Comparison of ENCODE assay signal across 27 cellular contexts in genomic region chr11:34004226-34004625, GRCh38.
"Had no signal": no experiment of that assay in that cellular context is flagged by ENCODE, and none has a peak within 500 bp of the region (broad histone marks: within the 10 kb centered on the region; RNA-seq: fewer than 3 reads in every experiment).

No MANE protein-coding gene starts in this region.

- H3K27me3 ChIP-seq: left lung, right atrium auricular region, right lobe of liver, stomach, testis, thyroid gland, upper lobe of left lung, vagina had no signal

- FAIRE-seq: islet of Langerhans, kidney had no signal

- H3K27ac ChIP-seq: left lung, lower lobe of right lung, neutrophil, parathyroid adenoma, psoas muscle, right atrium auricular region, right lobe of liver, stomach, testis, thyroid gland, transverse colon, upper lobe of left lung, vagina had no signal

- DNase-seq: hypothalamus; immature natural killer cell; kidney; left lung; lower lobe of right lung; mammary epithelial cell; mesenchymal stem cell; naive thymus-derived CD8-positive, alpha-beta T cell; occipital lobe; psoas muscle; right lobe of liver; stimulated activated CD4-positive, alpha-beta T cell treated with anti-CD3 and anti-CD28 coated beads, Interleukin-12 subunit alpha, Interleukin-12 subunit beta, amount 100 ng/mL, for 4 hours; stimulated activated CD4-positive, alpha-beta T cell treated with anti-CD3 and anti-CD28 coated beads, Interleukin-15, amount 100 ng/mL, for 24 hours; stimulated activated CD4-positive, alpha-beta T cell treated with anti-CD3 and anti-CD28 coated beads, Interleukin-2, amount 100 ng/mL, for 24 hours; stimulated activated CD4-positive, alpha-beta T cell treated with anti-CD3 and anti-CD28 coated beads, Interleukin-4, amount 100 ng/mL, for 1 hour; stimulated activated naive B cell treated with anti-CD40 and anti-IgM and Interleukin-4, amounts not matched to agents 10 μg/mL and 1 μg/mL and 100 μg/mL, for 72 hours; stimulated activated naive CD8-positive, alpha-beta T cell treated with anti-CD3 and anti-CD28 coated beads, Interleukin-15, Interleukin-2, amounts not matched to agents 100 U/mL and 50 U/mL, for 24 hours; stomach; testis; thyroid gland; transverse colon; upper lobe of left lung had no signal

- H3K4me1 ChIP-seq: left lung, lower lobe of right lung, parathyroid adenoma, psoas muscle, right atrium auricular region, stomach, testis, thyroid gland, upper lobe of left lung, vagina had no signal

- H3K36me3 ChIP-seq: left lung, lower lobe of right lung, neutrophil, right atrium auricular region, right lobe of liver, stomach, thyroid gland, transverse colon, upper lobe of left lung, vagina had no signal

- H3K9me3 ChIP-seq: left lung, lower lobe of right lung, neutrophil, psoas muscle, right atrium auricular region, right lobe of liver, stomach, testis, thyroid gland, transverse colon, upper lobe of left lung, vagina had no signal

- H2AFZ ChIP-seq: parathyroid adenoma had no signal

- H3K79me2 ChIP-seq: parathyroid adenoma had no signal

- H3K9ac ChIP-seq: parathyroid adenoma had no signal

- H3K4me3 ChIP-seq: left lung, lower lobe of right lung, psoas muscle, right atrium auricular region, right lobe of liver, stomach, testis, thyroid gland, transverse colon, upper lobe of left lung, vagina had no signal

- ATAC-seq: left lung; lower lobe of right lung; naive thymus-derived CD8-positive, alpha-beta T cell; psoas muscle; stimulated activated naive B cell treated with anti-CD40 and anti-IgM and Interleukin-4, amounts not matched to agents 10 μg/mL and 1 μg/mL and 100 μg/mL, for 72 hours; stimulated activated naive CD8-positive, alpha-beta T cell treated with anti-CD3 and anti-CD28 coated beads, Interleukin-15, Interleukin-2, amounts not matched to agents 100 U/mL and 50 U/mL, for 24 hours had no signal
